ENCODE assay signal across 16 cellular contexts in genomic region chr13:99190147-99190985, GRCh38.
"Had no signal": no experiment of that assay in that cellular context is flagged by ENCODE, and none has a peak within 500 bp of the region (broad histone marks: within the 10 kb centered on the region; RNA-seq: fewer than 3 reads in every experiment).

No MANE protein-coding gene starts in this region.

- H3K4me1 ChIP-seq: right lobe of liver had no signal

- DNase-seq: activated CD4-positive, alpha-beta T cell treated with anti-CD3 and anti-CD28 coated beads, Interleukin-2, amount 10 ng/mL, durations not matched to agents 7 days and 5 days; activated CD4-positive, CD25-positive, alpha-beta regulatory T cell treated with anti-CD3 and anti-CD28 coated beads, Interleukin-2, amount 50 U/mL, for 72 hours; activated gamma-delta T cell treated with Interleukin-2 at 50 U/mL for 16 hours; activated T-cell treated with anti-CD3 and anti-CD28 coated beads, Interleukin-2, amount 50 U/mL, for 1 hour; aorta; brain microvascular endothelial cell; endodermal cell; foreskin fibroblast; right lobe of liver; stimulated activated CD4-positive, alpha-beta T cell treated with anti-CD3 and anti-CD28 coated beads, Interleukin-1b, Interleukin-23, amount 100 ng/mL, for 48 hours; substantia nigra; T-helper 1 cell; WERI-Rb-1 had no signal

- H3K9me3 ChIP-seq: right lobe of liver had no signal

- H3K27me3 ChIP-seq: brain microvascular endothelial cell, right lobe of liver had no signal

- ATAC-seq: right lobe of liver had no signal

- H3K4me3 ChIP-seq: coronary artery, right lobe of liver, skin epidermis had no signal

- H3K27ac ChIP-seq: brain microvascular endothelial cell, coronary artery, parathyroid adenoma, right lobe of liver, WERI-Rb-1 had no signal

- H3K36me3 ChIP-seq: brain microvascular endothelial cell, right lobe of liver, WERI-Rb-1 had no signal
